Comparison of ENCODE assay signal across 11 cellular contexts in the genomic region with DNA sequence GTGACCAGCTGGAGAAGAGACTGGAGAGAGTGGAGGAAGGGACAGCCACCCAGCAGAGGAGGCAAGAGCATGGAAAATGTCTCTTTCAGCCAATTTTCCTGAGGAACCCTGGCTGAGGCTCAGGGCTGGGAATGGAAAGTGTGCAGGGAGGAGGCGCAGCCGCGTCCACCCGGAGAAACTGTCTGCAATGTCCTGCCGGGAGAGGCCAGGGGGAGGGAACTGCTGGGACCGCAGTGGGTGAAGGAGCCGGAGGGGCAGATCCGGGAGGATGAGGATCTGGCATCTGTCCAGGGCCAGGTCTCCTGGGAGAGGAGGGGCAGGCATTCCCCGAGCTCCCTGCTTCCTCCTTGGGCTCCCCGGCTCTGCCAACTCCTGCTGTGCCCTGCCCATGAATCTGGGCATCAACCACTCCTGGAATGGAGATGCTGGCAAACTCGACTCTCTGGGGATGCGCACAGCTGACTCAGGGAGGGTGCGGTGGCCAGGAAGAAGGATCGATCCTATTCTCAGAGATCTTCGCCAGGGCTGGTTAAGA. TPM values are rescaled to one million over a fixed set of nuclear protein-coding genes. Genes with fewer than 3 reads are reported as not detected.
A peak's percentile ranks its signal among the peaks of the same experiment; 100 is the strongest.
DNase-seq lines count a peak whose midpoint lies in the region; ATAC-seq and TF ChIP-seq lines count a peak whose summit lies in the region.
"Had no signal": no experiment of that assay in that cellular context is flagged by ENCODE, and none has a peak within 500 bp of the region (broad histone marks: within the 10 kb centered on the region; RNA-seq: fewer than 3 reads in every experiment).

No MANE protein-coding gene starts in this region.

- peaks cover 14% of the 10 kb centered on the region for H3K4me1 ChIP-seq in upper lobe of right lung
- H3K4me1 ChIP-seq in PC-3 (ENCODE audit: insufficient read depth, low read length) = no peaks in the 10 kb centered on the region

- H3K9ac ChIP-seq in PC-3 (ENCODE audit: low read length) = no peak overlapping the region

- H3K27me3 Mint-ChIP-seq in chondrocyte (ENCODE audit: low read depth) = peaks cover 14% of the 10 kb centered on the region
- peaks cover 18% of the 10 kb centered on the region for H3K27me3 Mint-ChIP-seq in activated CD4-positive, alpha-beta memory T cell treated with anti-CD3 and anti-CD28 coated beads for 36 hours

- H2AFZ ChIP-seq in PC-3 (ENCODE audit: low read length) = no peak overlapping the region

- H3K4me2 ChIP-seq in PC-3 (ENCODE audit: low read length) = no peak overlapping the region

- H3K36me3 Mint-ChIP-seq in chondrocyte (ENCODE audit: low read depth) = no peaks in the 10 kb centered on the region
- H3K36me3 Mint-ChIP-seq in activated CD4-positive, alpha-beta memory T cell treated with anti-CD3 and anti-CD28 coated beads for 36 hours = no peaks in the 10 kb centered on the region
- H3K36me3 Mint-ChIP-seq: stimulated activated memory B cell treated with anti-CD40 and anti-IgM and Interleukin-4, amounts not matched to agents 10 μg/mL and 1 μg/mL and 100 μg/mL, for 72 hours had no signal

- H3K4me3 ChIP-seq in upper lobe of right lung (no peak overlapping the region), PC-3 (ENCODE audit: low read length) (no peak overlapping the region)

- peaks cover 23% of the 10 kb centered on the region for H3K4me1 Mint-ChIP-seq in chondrocyte (ENCODE audit: low read depth)
- no peaks in the 10 kb centered on the region for H3K4me1 Mint-ChIP-seq in activated CD4-positive, alpha-beta memory T cell treated with anti-CD3 and anti-CD28 coated beads for 36 hours (ENCODE audit: low read depth)
- H3K4me1 Mint-ChIP-seq: stimulated activated memory B cell treated with anti-CD40 and anti-IgM and Interleukin-4, amounts not matched to agents 10 μg/mL and 1 μg/mL and 100 μg/mL, for 72 hours had no signal

- peaks cover 3% of the 10 kb centered on the region for H3K9me3 Mint-ChIP-seq in chondrocyte (ENCODE audit: low read depth)
- no peaks in the 10 kb centered on the region for H3K9me3 Mint-ChIP-seq in activated CD4-positive, alpha-beta memory T cell treated with anti-CD3 and anti-CD28 coated beads for 36 hours
- H3K9me3 Mint-ChIP-seq: activated T-cell treated with anti-CD3 and anti-CD28 coated beads, Interleukin-2, amount 50 U/mL, for 4 hours; stimulated activated memory B cell treated with anti-CD40 and anti-IgM and Interleukin-4, amounts not matched to agents 10 μg/mL and 1 μg/mL and 100 μg/mL, for 72 hours had no signal

- no peaks in the 10 kb centered on the region for H3K9me3 ChIP-seq in upper lobe of right lung
- H3K9me3 ChIP-seq in PC-3 (ENCODE audit: low read length) = no peaks in the 10 kb centered on the region

- CTCF ChIA-PET in PC-3 (lab: Charles Lee) = no interaction called here
- CTCF ChIA-PET in activated CD4-positive, alpha-beta memory T cell treated with anti-CD3 and anti-CD28 coated beads for 36 hours (lab: Charles Lee) = interaction anchor here (0.9 to 1.2 kb wide), 2 partner anchors 37 to 61 kb away, joined by 3 to 4 read pairs; no protein-coding TSS in a partner anchor

- TF ChIP-seq CTCF in chondrocyte (IDR thresholded peaks at IDR 0.05) (peak; percentile 7), upper lobe of right lung (IDR thresholded peaks at IDR 0.05) (no peak), PC-3 (conservative IDR thresholded peaks at IDR 0.05; ENCODE audit: low read depth, low read length) (no peak)

- no peaks in the 10 kb centered on the region for H3F3A ChIP-seq in PC-3 (ENCODE audit: low read length, unreplicated experiment)

- H3K27ac Mint-ChIP-seq in chondrocyte (ENCODE audit: unreplicated experiment) = peak overlapping the region; percentile 90
- no peak overlapping the region for H3K27ac Mint-ChIP-seq in activated CD4-positive, alpha-beta memory T cell treated with anti-CD3 and anti-CD28 coated beads for 36 hours
- H3K27ac Mint-ChIP-seq: stimulated activated memory B cell treated with anti-CD40 and anti-IgM and Interleukin-4, amounts not matched to agents 10 μg/mL and 1 μg/mL and 100 μg/mL, for 72 hours had no signal

- H3K27ac ChIP-seq in upper lobe of right lung (peak overlapping the region; percentile 38), PC-3 (ENCODE audit: low read length) (no peak overlapping the region)

- intact Hi-C loops in upper lobe of right lung (cut with DNase I) (no loop called here), PC-3 (cut with micrococcal nuclease) (no loop called here)
- intact Hi-C loops in activated CD4-positive, alpha-beta memory T cell treated with anti-CD3 and anti-CD28 coated beads for 36 hours (cut with micrococcal nuclease) = no loop called here

- H4K20me1 ChIP-seq in PC-3 (ENCODE audit: low read length) = no peaks in the 10 kb centered on the region

- no peaks in the 10 kb centered on the region for H3K79me2 ChIP-seq in PC-3 (ENCODE audit: low read length)

- H3K36me3 ChIP-seq in upper lobe of right lung (no peaks in the 10 kb centered on the region), PC-3 (ENCODE audit: low read depth, low read length) (no peaks in the 10 kb centered on the region)

- no TSS peak for BruUV-seq in PC-3 (replicated peaks; lab: Mats Ljungman, UMichigan)

- DNase-seq in LHCN-M2 (ENCODE audit: low read depth) = peak; percentile 18
- no peak for DNase-seq in chondrocyte (ENCODE audit: low spot score)
- peak; percentile 35 for DNase-seq in mucosa of gallbladder (ENCODE audit: low spot score)
- no peak for DNase-seq in upper lobe of right lung
- DNase-seq in PC-3 = no peak
- DNase-seq in activated CD4-positive, alpha-beta memory T cell treated with anti-CD3 and anti-CD28 coated beads for 36 hours = no peak
- DNase-seq: activated T-cell treated with anti-CD3 and anti-CD28 coated beads, Interleukin-2, amount 50 U/mL, for 4 hours; NCI-H526 had no signal

- H3K4me3 Mint-ChIP-seq in chondrocyte (ENCODE audit: unreplicated experiment) = peak overlapping the region; percentile 47
- no peak overlapping the region for H3K4me3 Mint-ChIP-seq in activated CD4-positive, alpha-beta memory T cell treated with anti-CD3 and anti-CD28 coated beads for 36 hours
- H3K4me3 Mint-ChIP-seq: activated T-cell treated with anti-CD3 and anti-CD28 coated beads, Interleukin-2, amount 50 U/mL, for 4 hours; stimulated activated memory B cell treated with anti-CD40 and anti-IgM and Interleukin-4, amounts not matched to agents 10 μg/mL and 1 μg/mL and 100 μg/mL, for 72 hours had no signal

- POLR2A ChIA-PET in PC-3 (lab: Charles Lee; ENCODE audit: unreplicated experiment) = no interaction called here
- POLR2A ChIA-PET in activated CD4-positive, alpha-beta memory T cell treated with anti-CD3 and anti-CD28 coated beads for 36 hours (lab: Charles Lee) = no interaction called here

- ATAC-seq in upper lobe of right lung (peak; percentile 52), PC-3 (no peak), GM18511 (IDR thresholded peaks at IDR 0.05; ENCODE audit: unreplicated experiment) (no peak)
- ATAC-seq: activated T-cell treated with anti-CD3 and anti-CD28 coated beads, Interleukin-2, amount 50 U/mL, for 4 hours; stimulated activated memory B cell treated with anti-CD40 and anti-IgM and Interleukin-4, amounts not matched to agents 10 μg/mL and 1 μg/mL and 100 μg/mL, for 72 hours had no signal

- H3K9me2 ChIP-seq in PC-3 (replicated peaks; ENCODE audit: low read length) = no peaks in the 10 kb centered on the region

- H3K27me3 ChIP-seq in upper lobe of right lung = no peaks in the 10 kb centered on the region
- H3K27me3 ChIP-seq in PC-3 (ENCODE audit: low read length) = peaks cover 23% of the 10 kb centered on the region; the same call in 1 of the 2 replicates

RNA-seq across cellular contexts. Expression of a gene that starts 17.4 kb away (rescaled TPM):
- 66.4 and 105 TPM in 2 replicates for total RNA-seq in LHCN-M2 (2014; rRNA removed)
- polyA plus RNA-seq in LHCN-M2 (2012) = 192 TPM
- total RNA-seq in chondrocyte = 228 to 277 TPM (median 269 TPM) in 3 replicates
- 204 TPM for total RNA-seq in mucosa of gallbladder
- total RNA-seq in upper lobe of right lung = 169 TPM
- 99.5 and 125 TPM in 2 replicates for total RNA-seq in PC-3 (2014; rRNA removed)
- total RNA-seq in activated CD4-positive, alpha-beta memory T cell treated with anti-CD3 and anti-CD28 coated beads for 36 hours = 100 to 1,000 TPM; 110 to 111 TPM

RNA-seq across cellular contexts. Expression of a gene that starts 21.7 kb away (rescaled TPM):
- not detected in 2 replicates for total RNA-seq in LHCN-M2 (2014; rRNA removed)
- polyA plus RNA-seq in LHCN-M2 (2012) = not detected
- not detected in 3 replicates for total RNA-seq in chondrocyte
- 2.3 TPM for total RNA-seq in mucosa of gallbladder
- 4.0 TPM for total RNA-seq in upper lobe of right lung
- not detected in 2 replicates for total RNA-seq in PC-3 (2014; rRNA removed)
- not detected for total RNA-seq in activated CD4-positive, alpha-beta memory T cell treated with anti-CD3 and anti-CD28 coated beads for 36 hours
- total RNA-seq: activated T-cell treated with anti-CD3 and anti-CD28 coated beads, Interleukin-2, amount 50 U/mL, for 4 hours; renal cortical epithelial cell had no signal

RNA-seq across cellular contexts. Expression of a gene that starts 21.9 kb away (rescaled TPM):
- total RNA-seq in LHCN-M2 (2014; rRNA removed) = not detected in 2 replicates
- polyA plus RNA-seq in LHCN-M2 (2012) = not detected
- total RNA-seq in chondrocyte = not detected in 3 replicates
- 0.81 TPM for total RNA-seq in mucosa of gallbladder
- not detected for total RNA-seq in upper lobe of right lung
- not detected in 2 replicates for total RNA-seq in PC-3 (2014; rRNA removed)
- not detected for total RNA-seq in activated CD4-positive, alpha-beta memory T cell treated with anti-CD3 and anti-CD28 coated beads for 36 hours
- total RNA-seq: activated T-cell treated with anti-CD3 and anti-CD28 coated beads, Interleukin-2, amount 50 U/mL, for 4 hours; renal cortical epithelial cell had no signal

RNA-seq across cellular contexts. Expression of a gene that starts 56.4 kb away (rescaled TPM):
- total RNA-seq in LHCN-M2 (2014; rRNA removed) = not detected in 2 replicates
- polyA plus RNA-seq in LHCN-M2 (2012) = not detected
- total RNA-seq in chondrocyte = not detected in 3 replicates
- total RNA-seq in mucosa of gallbladder = not detected
- total RNA-seq in upper lobe of right lung = not detected
- not detected in 2 replicates for total RNA-seq in PC-3 (2014; rRNA removed)
- not detected for total RNA-seq in activated CD4-positive, alpha-beta memory T cell treated with anti-CD3 and anti-CD28 coated beads for 36 hours
- total RNA-seq: activated T-cell treated with anti-CD3 and anti-CD28 coated beads, Interleukin-2, amount 50 U/mL, for 4 hours; renal cortical epithelial cell had no signal

Comparison
In these comparisons a context has a peak if more than half of its experiments do, and no peak if none do; other contexts are left out.
1. DNase-seq: peak in LHCN-M2 (single experiment) and mucosa of gallbladder (single experiment); none in chondrocyte (single experiment), upper lobe of right lung (single experiment), PC-3 (single experiment) and activated CD4-positive, alpha-beta memory T cell treated with anti-CD3 and anti-CD28 coated beads for 36 hours (single experiment).